ENCODE assay signal across 30 cellular contexts in the genomic region with DNA sequence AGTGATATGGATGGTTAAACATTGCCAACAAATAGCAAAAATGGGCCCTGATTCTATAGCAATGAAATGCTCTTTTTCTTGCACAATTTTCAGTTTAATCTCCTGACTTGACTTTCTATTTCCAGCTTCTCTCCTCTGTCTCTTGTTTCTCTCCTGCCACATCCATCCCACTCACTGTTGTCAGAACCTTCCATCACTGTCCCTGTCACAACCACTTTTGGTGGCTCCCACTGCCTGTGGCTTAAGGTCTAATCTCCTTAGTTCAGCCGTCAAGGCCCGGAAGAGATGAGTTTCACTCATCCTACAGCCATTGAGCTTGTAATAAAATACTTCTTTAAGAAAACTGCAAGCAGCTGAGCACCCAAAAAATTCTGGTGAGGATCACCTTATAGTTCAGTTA. TPM values are rescaled to one million over a fixed set of nuclear protein-coding genes. Genes with fewer than 3 reads are reported as not detected.
"Had no signal": no experiment of that assay in that cellular context is flagged by ENCODE, and none has a peak within 500 bp of the region (broad histone marks: within the 10 kb centered on the region; RNA-seq: fewer than 3 reads in every experiment).

No MANE protein-coding gene starts in this region.

- H3K27ac ChIP-seq: left ventricle myocardium inferior, pancreas, prostate gland, skin epidermis, stomach, testis, thyroid gland, transverse colon, upper lobe of left lung, vagina had no signal

- H3K4me3 ChIP-seq: left ventricle myocardium inferior, lung, mucosa of descending colon, pancreas, prostate gland, skin epidermis, stomach, testis, thyroid gland, transverse colon, upper lobe of left lung, vagina had no signal

- H3K4me3 Mint-ChIP-seq: naive thymus-derived CD4-positive, alpha-beta T cell; natural killer cell treated with Interleukin-12 subunit alpha and Interleukin-12 subunit beta and Interleukin-15 and Interleukin-18, amount 100 ng/mL, for 72 hours; stimulated activated naive B cell treated with anti-CD40 and anti-IgM and Interleukin-4, amounts not matched to agents 10 μg/mL and 1 μg/mL and 100 μg/mL, for 72 hours had no signal

- DNase-seq: hypothalamus; islet precursor cell; left ventricle myocardium inferior; midbrain; mucosa of descending colon; naive thymus-derived CD4-positive, alpha-beta T cell; pancreas; posterior cingulate gyrus; retina; right cardiac atrium; stimulated activated CD4-positive, alpha-beta T cell treated with anti-CD3 and anti-CD28 coated beads, Interleukin-12 subunit alpha, Interleukin-12 subunit beta, amount 100 ng/mL, for 4 hours; stimulated activated CD4-positive, alpha-beta T cell treated with anti-CD3 and anti-CD28 coated beads, Interleukin-15, amount 100 ng/mL, for 24 hours; stimulated activated CD4-positive, alpha-beta T cell treated with anti-CD3 and anti-CD28 coated beads, Interleukin-2, amount 100 ng/mL, for 24 hours; stimulated activated CD4-positive, alpha-beta T cell treated with anti-CD3 and anti-CD28 coated beads, Interleukin-4, amount 100 ng/mL, for 1 hour; stimulated activated naive B cell treated with anti-CD40 and anti-IgM and Interleukin-4, amounts not matched to agents 10 μg/mL and 1 μg/mL and 100 μg/mL, for 72 hours; stimulated activated naive CD8-positive, alpha-beta T cell treated with anti-CD3 and anti-CD28 coated beads, Interleukin-15, Interleukin-2, amounts not matched to agents 100 U/mL and 50 U/mL, for 24 hours; stomach; testis; thyroid gland; transverse colon; upper lobe of left lung had no signal

- H3K36me3 ChIP-seq: left ventricle myocardium inferior, pancreas, prostate gland, stomach, thyroid gland, transverse colon, upper lobe of left lung, vagina had no signal

- ATAC-seq: mucosa of descending colon; naive thymus-derived CD4-positive, alpha-beta T cell; natural killer cell treated with Interleukin-12 subunit alpha and Interleukin-12 subunit beta and Interleukin-15 and Interleukin-18, amount 100 ng/mL, for 72 hours; pancreas; right cardiac atrium; sciatic nerve; stimulated activated naive B cell treated with anti-CD40 and anti-IgM and Interleukin-4, amounts not matched to agents 10 μg/mL and 1 μg/mL and 100 μg/mL, for 72 hours; stimulated activated naive CD8-positive, alpha-beta T cell treated with anti-CD3 and anti-CD28 coated beads, Interleukin-15, Interleukin-2, amounts not matched to agents 100 U/mL and 50 U/mL, for 24 hours had no signal

- H3K4me1 ChIP-seq: pancreas, prostate gland, stomach, testis, thyroid gland, transverse colon, upper lobe of left lung, vagina had no signal

- H3K27me3 ChIP-seq: pancreas, stomach, testis, thyroid gland, transverse colon, upper lobe of left lung, vagina had no signal

- FAIRE-seq: pancreas had no signal

- H3K36me3 Mint-ChIP-seq: natural killer cell treated with Interleukin-12 subunit alpha and Interleukin-12 subunit beta and Interleukin-15 and Interleukin-18, amount 100 ng/mL, for 72 hours; stimulated activated naive B cell treated with anti-CD40 and anti-IgM and Interleukin-4, amounts not matched to agents 10 μg/mL and 1 μg/mL and 100 μg/mL, for 72 hours had no signal

- H3K27ac Mint-ChIP-seq: naive thymus-derived CD4-positive, alpha-beta T cell; natural killer cell treated with Interleukin-12 subunit alpha and Interleukin-12 subunit beta and Interleukin-15 and Interleukin-18, amount 100 ng/mL, for 72 hours; stimulated activated naive B cell treated with anti-CD40 and anti-IgM and Interleukin-4, amounts not matched to agents 10 μg/mL and 1 μg/mL and 100 μg/mL, for 72 hours had no signal

- H3K9me3 ChIP-seq: left ventricle myocardium inferior, mucosa of descending colon, pancreas, prostate gland, stomach, testis, thyroid gland, transverse colon, upper lobe of left lung, vagina had no signal

RNA-seq across cellular contexts. Expression of gene SLC7A14, which starts 19.5 kb away (rescaled TPM):
- total RNA-seq: kidney epithelial cell; left ventricle myocardium inferior; lower leg skin; mesenteric fat pad; naive thymus-derived CD4-positive, alpha-beta T cell; natural killer cell treated with Interleukin-12 subunit alpha and Interleukin-12 subunit beta and Interleukin-15 and Interleukin-18, amount 100 ng/mL, for 72 hours had no signal
- polyA plus RNA-seq: naive thymus-derived CD4-positive, alpha-beta T cell had no signal
